35 cellular contexts compared by ENCODE assay signal in the genomic region with DNA sequence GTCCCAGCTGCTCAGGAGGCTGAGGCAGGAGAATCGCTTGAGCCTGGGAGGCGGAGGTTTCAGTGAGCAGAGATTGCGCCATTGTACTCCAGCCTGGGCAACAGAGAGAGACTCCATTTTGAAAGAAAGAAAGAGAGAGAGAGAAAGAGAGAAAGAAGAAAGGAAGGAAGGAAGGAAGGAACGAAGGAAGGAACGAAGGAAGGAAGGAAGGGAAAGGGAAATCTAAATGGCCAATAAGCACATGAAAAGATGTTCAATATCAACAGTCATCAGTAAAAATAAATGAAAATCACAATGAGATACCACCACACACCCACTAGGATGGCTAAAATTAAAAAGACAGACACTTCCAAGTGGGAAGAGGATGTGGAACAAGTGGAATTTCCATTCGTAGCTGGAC. TPM values are rescaled to one million over a fixed set of nuclear protein-coding genes. Genes with fewer than 3 reads are reported as not detected.
"Had no signal": no experiment of that assay in that cellular context is flagged by ENCODE, and none has a peak within 500 bp of the region (broad histone marks: within the 10 kb centered on the region; RNA-seq: fewer than 3 reads in every experiment).

No MANE protein-coding gene starts in this region.

- H3K27me3 ChIP-seq: brain microvascular endothelial cell, dorsolateral prefrontal cortex, hepatocyte, right atrium auricular region, suprapubic skin had no signal

- H3K27ac Mint-ChIP-seq: activated CD4-positive, alpha-beta T cell treated with anti-CD3 and anti-CD28 coated beads, Interleukin-2, amount 10 ng/mL, durations not matched to agents 24 days and 14 days; activated naive CD8-positive, alpha-beta T cell treated with anti-CD3 and anti-CD28 coated beads, Interleukin-2, amount 10 ng/mL, durations not matched to agents 7 days and 5 days; mesothelial cell of epicardium had no signal

- H3K27me3 Mint-ChIP-seq: activated CD4-positive, alpha-beta T cell treated with anti-CD3 and anti-CD28 coated beads, Interleukin-2, amount 10 ng/mL, durations not matched to agents 24 days and 14 days; activated naive CD8-positive, alpha-beta T cell treated with anti-CD3 and anti-CD28 coated beads, Interleukin-2, amount 10 ng/mL, durations not matched to agents 7 days and 5 days; naive B cell had no signal

- H3K4me1 ChIP-seq: gastroesophageal sphincter, right atrium auricular region, tibial artery had no signal

- H3K4me3 Mint-ChIP-seq: activated CD4-positive, alpha-beta T cell treated with anti-CD3 and anti-CD28 coated beads, Interleukin-2, amount 10 ng/mL, durations not matched to agents 24 days and 14 days; activated naive CD8-positive, alpha-beta T cell treated with anti-CD3 and anti-CD28 coated beads, Interleukin-2, amount 10 ng/mL, durations not matched to agents 7 days and 5 days; activated T-cell treated with anti-CD3 and anti-CD28 coated beads, Interleukin-2, amount 50 U/mL, for 4 hours; mesothelial cell of epicardium; naive B cell had no signal

- DNase-seq: activated CD4-positive, alpha-beta T cell treated with anti-CD3 and anti-CD28 coated beads, Interleukin-2, amount 10 ng/mL, durations not matched to agents 24 days and 14 days; activated naive CD4-positive, alpha-beta T cell; activated naive CD8-positive, alpha-beta T cell treated with anti-CD3 and anti-CD28 coated beads, Interleukin-2, amount 10 ng/mL, durations not matched to agents 7 days and 5 days; activated T-cell treated with anti-CD3 and anti-CD28 coated beads, Interleukin-2, amount 50 U/mL, for 4 hours; amniotic stem cell; brain microvascular endothelial cell; dorsolateral prefrontal cortex; effector memory CD4-positive, alpha-beta T cell; erythroblast; left colon; mammary epithelial cell; naive B cell; occipital lobe; stimulated activated CD4-positive, alpha-beta T cell treated with anti-CD3 and anti-CD28 coated beads, Interleukin-2, amount 100 ng/mL, for 24 hours; stimulated activated naive CD4-positive, alpha-beta T cell; T-helper 9 cell; tibial artery had no signal

- H3K36me3 Mint-ChIP-seq: mesothelial cell of epicardium had no signal

- H3K27ac ChIP-seq: brain microvascular endothelial cell, coronary artery, dorsolateral prefrontal cortex, gastroesophageal sphincter, hepatocyte, right atrium auricular region, suprapubic skin, tibial artery, VCaP had no signal

- H3K4me3 ChIP-seq: coronary artery, dorsolateral prefrontal cortex, gastroesophageal sphincter, hepatocyte, right atrium auricular region, smooth muscle cell, suprapubic skin, tibial artery had no signal

- H3K9me3 ChIP-seq: gastroesophageal sphincter, right atrium auricular region, suprapubic skin, tibial artery had no signal

- ATAC-seq: activated CD4-positive, CD25-positive, alpha-beta regulatory T cell treated with anti-CD3 and anti-CD28 coated beads, Interleukin-2, amount 50 U/mL, for 24 hours; activated T-cell treated with anti-CD3 and anti-CD28 coated beads, Interleukin-2, amount 50 U/mL, for 4 hours; gastroesophageal sphincter; left colon had no signal

- H3K9me3 Mint-ChIP-seq: activated CD4-positive, alpha-beta T cell treated with anti-CD3 and anti-CD28 coated beads, Interleukin-2, amount 10 ng/mL, durations not matched to agents 24 days and 14 days; activated T-cell treated with anti-CD3 and anti-CD28 coated beads, Interleukin-2, amount 50 U/mL, for 4 hours; naive B cell had no signal

RNA-seq across cellular contexts. Expression of gene FXYD5, which starts 19.7 kb away (rescaled TPM):
- total RNA-seq: occipital lobe had no signal
- polyA plus RNA-seq: neural cell had no signal

RNA-seq across cellular contexts. Expression of gene FXYD7, which starts 31.2 kb away (rescaled TPM):
- total RNA-seq: astrocyte, cardiac septum, gastroesophageal sphincter, left colon, pulmonary artery endothelial cell, right atrium auricular region, smooth muscle cell had no signal
- polyA plus RNA-seq: keratinocyte, smooth muscle cell had no signal

RNA-seq across cellular contexts. Expression of gene FXYD1, which starts 35.6 kb away (rescaled TPM):
- total RNA-seq: activated naive CD8-positive, alpha-beta T cell treated with anti-CD3 and anti-CD28 coated beads, Interleukin-2, amount 10 ng/mL, durations not matched to agents 7 days and 5 days; occipital lobe; T-helper 1 cell treated with Interleukin-12 subunit alpha and Interleukin-12 subunit beta and Interleukin-4 antibody, amounts not matched to agents 30 ng/mL and 1 ng/mL, for 36 hours had no signal
- polyA plus RNA-seq: neural cell had no signal

RNA-seq across cellular contexts. Expression of gene LGI4, which starts 39.4 kb away (rescaled TPM):
- total RNA-seq: pulmonary artery endothelial cell had no signal

RNA-seq across cellular contexts. Expression of gene FAM187B, which starts 54.3 kb away (rescaled TPM):
- total RNA-seq: activated CD4-positive, alpha-beta T cell treated with anti-CD3 and anti-CD28 coated beads, Interleukin-2, amount 10 ng/mL, durations not matched to agents 24 days and 14 days; activated naive CD8-positive, alpha-beta T cell treated with anti-CD3 and anti-CD28 coated beads, Interleukin-2, amount 10 ng/mL, durations not matched to agents 7 days and 5 days; activated T-cell treated with anti-CD3 and anti-CD28 coated beads, Interleukin-2, amount 50 U/mL, for 4 hours; astrocyte; cardiac septum; cerebellum; gastroesophageal sphincter; hepatocyte; left colon; mammary epithelial cell; mesothelial cell of epicardium; occipital lobe; pulmonary artery endothelial cell; right atrium auricular region; smooth muscle cell; suprapubic skin; T-helper 1 cell treated with Interleukin-12 subunit alpha and Interleukin-12 subunit beta and Interleukin-4 antibody, amounts not matched to agents 30 ng/mL and 1 ng/mL, for 36 hours; ureter had no signal
- polyA plus RNA-seq: hepatocyte, keratinocyte, liver, mammary epithelial cell, neural cell, smooth muscle cell had no signal
